Comparison of ENCODE assay signal across 25 cellular contexts in genomic region chr11:11366793-11367192, GRCh38. TPM values are rescaled to one million over a fixed set of nuclear protein-coding genes. Genes with fewer than 3 reads are reported as not detected.
DNase-seq lines count a peak whose midpoint lies in the region; ATAC-seq, FAIRE-seq and TF ChIP-seq lines count a peak whose summit lies in the region.
"Had no signal": no experiment of that assay in that cellular context is flagged by ENCODE, and none has a peak within 500 bp of the region (broad histone marks: within the 10 kb centered on the region; RNA-seq: fewer than 3 reads in every experiment).

No MANE protein-coding gene starts in this region.

- no TSS peak for BruUV-seq in GM12878 (replicated peaks; lab: Mats Ljungman, UMichigan)

- no peak for FAIRE-seq in GM12878 (lab: Jason Lieb, UNC)
- FAIRE-seq: GM12891, keratinocyte, TTC549 had no signal

- SMC1A ChIA-PET in GM12878 (lab: Charles Lee; ENCODE audit: uncharacterized antibody, unreplicated experiment) = interaction anchor here (1.7 kb wide), 1 partner anchor 21 kb away, joined by 3 read pairs; no protein-coding TSS in a partner anchor

- POLR2A ChIA-PET in GM12878 (lab: Charles Lee) = no interaction called here

- RAD21 ChIA-PET in GM12878 (lab: Charles Lee; ENCODE audit: unreplicated experiment) = no interaction called here

- no peak overlapping the region for H3K9ac ChIP-seq in GM12878 (ENCODE audit: control insufficient read depth, insufficient read depth, low read length)

- no peak for ATAC-seq in GM12878
- ATAC-seq: activated T-cell treated with anti-CD3 and anti-CD28 coated beads, Interleukin-2, amount 50 U/mL, for 72 hours; CD8-positive, alpha-beta T cell; heart left ventricle; right cardiac atrium had no signal

- H3K4me1 ChIP-seq in GM12878 (ENCODE audit: control insufficient read depth, insufficient read depth, low read length) = no peaks in the 10 kb centered on the region
- H3K4me1 ChIP-seq: left ventricle myocardium inferior had no signal

- TF ChIP-seq EP300 in GM12878 (IDR thresholded peaks at IDR 0.05; ENCODE audit: borderline replicate concordance in 1 of 2, control insufficient read depth in 1 of 2, low read depth in 2 of 2, low read length in 2 of 2) = no peak

- intact Hi-C loops in GM12878 (cut with micrococcal nuclease; ENCODE audit: unreplicated experiment) = no loop called here

- in situ Hi-C loops in GM12878 (cut with MboI) = no loop called here

- H3K9me3 ChIP-seq in GM12878 (replicated peaks; ENCODE audit: control insufficient read depth, insufficient read depth, low read length) (peaks cover 3% of the 10 kb centered on the region; the same call in 2 of the 3 replicates), MG63 (peaks cover 9% of the 10 kb centered on the region)
- H3K9me3 ChIP-seq: neutrophil had no signal

- H3K4me3 ChIP-seq in GM12878 = no peak overlapping the region
- H3K4me3 ChIP-seq in fibroblast of pulmonary artery (replicated peaks; ENCODE audit: low read depth, low read length) = no peak overlapping the region
- H3K4me3 ChIP-seq in MG63 = no peak overlapping the region
- H3K4me3 ChIP-seq: heart left ventricle, left ventricle myocardium inferior had no signal

- 44% methylated on average over 1 of the region's 1 CpG for WGBS in GM12878 (ENCODE audit: insufficient coverage, insufficient replicate concordance, low lambda C conversion rate, missing lambda C conversion rate)

- no peak overlapping the region for H3K27ac ChIP-seq in GM12878 (ENCODE audit: control insufficient read depth, insufficient read depth)
- H3K27ac ChIP-seq: heart left ventricle, left ventricle myocardium inferior, neutrophil, RWPE1 had no signal

- no peak for TF ChIP-seq RAD21 in GM12878 (IDR thresholded peaks at IDR 0.05; ENCODE audit: insufficient read depth, low read depth, low read length)

- CTCF ChIA-PET in GM12878 (lab: Yijun Ruan, JAX) = no interaction called here

- no peak for TF ChIP-seq POLR2A in GM12878 (IDR thresholded peaks at IDR 0.05; ENCODE audit: low read depth, low read length)

- no peaks in the 10 kb centered on the region for H3K79me2 ChIP-seq in GM12878 (ENCODE audit: control insufficient read depth, insufficient read depth, low read length)

- no peaks in the 10 kb centered on the region for H4K20me1 ChIP-seq in GM12878 (ENCODE audit: control insufficient read depth, insufficient read depth)

- H3K4me2 ChIP-seq in GM12878 (ENCODE audit: control insufficient read depth, insufficient read depth) = no peak overlapping the region

- peaks cover 2 to 3% of the 10 kb centered on the region in 2 experiments; a peak in 2 of 4 replicates for H3K36me3 ChIP-seq in GM12878 (ENCODE audit: control insufficient read depth in 2 of 2, insufficient read depth in 2 of 2, low read length in 1 of 2)
- no peaks in the 10 kb centered on the region for H3K36me3 ChIP-seq in MG63
- H3K36me3 ChIP-seq: neutrophil had no signal

- no peaks in the 10 kb centered on the region for H3K27me3 ChIP-seq in GM12878 (replicated peaks in 1 of 2; ENCODE audit: control insufficient read depth in 2 of 2, insufficient read depth in 2 of 2, low read length in 1 of 2)
- H3K27me3 ChIP-seq in MG63 = no peaks in the 10 kb centered on the region
- H3K27me3 ChIP-seq: heart left ventricle had no signal

- TF ChIP-seq CTCF in GM12878 (IDR thresholded peaks at IDR 0.05 in 2 of 3, conservative IDR thresholded peaks at IDR 0.05 in 1 of 3; ENCODE audit: control insufficient read depth in 2 of 3, extremely low read depth in 1 of 3, insufficient read depth in 1 of 3, low read depth in 3 of 3, low read length in 3 of 3) (no peak), fibroblast of pulmonary artery (IDR thresholded peaks at IDR 0.05; ENCODE audit: low read length, missing control alignments) (no peak)

- no peak overlapping the region for H2AFZ ChIP-seq in GM12878 (ENCODE audit: control insufficient read depth, low read depth, low read length)

- peak; percentile 20 for DNase-seq in EH (ENCODE audit: low read depth)
- peak; percentile 10 for DNase-seq in HT-29 (ENCODE audit: low spot score)
- DNase-seq in GM12878 (ENCODE audit: low read depth, low spot score) = no peak
- peak; percentile 25 for DNase-seq in fibroblast of pulmonary artery (ENCODE audit: low read depth)
- no peak for DNase-seq in NCI-H510A (lab: John Stamatoyannopoulos, UW)
- no peak for DNase-seq in MG63
- no peak for DNase-seq in NCI-H526 (lab: John Stamatoyannopoulos, UW)
- DNase-seq: activated CD4-positive, alpha-beta T cell treated with anti-CD3 and anti-CD28 coated beads, Interleukin-2, amount 50 U/mL, for 48 hours; activated T-cell treated with anti-CD3 and anti-CD28 coated beads, Interleukin-2, amount 50 U/mL, for 72 hours; CD8-positive, alpha-beta T cell; HCEC 1CT; heart left ventricle; left ventricle myocardium inferior; naive B cell; NCI-H1092; NCI-H1694; NCI-H446; right cardiac atrium; stimulated activated CD4-positive, alpha-beta T cell treated with anti-CD3 and anti-CD28 coated beads, Interleukin-1b, Interleukin-23, amount 100 ng/mL, for 48 hours; stimulated activated naive CD4-positive, alpha-beta T cell treated with Interleukin-2 at 50 U/mL for 16 hours had no signal

TF ChIP-seq in GM12878, 131 proteins besides CTCF, POLR2A, EP300 and RAD21 (continues in another document):
- TF ChIP-seq KDM1A (IDR thresholded peaks at IDR 0.05; ENCODE audit: borderline replicate concordance) (no peak), SRF (IDR thresholded peaks at IDR 0.05; ENCODE audit: low read depth in 2 of 2, low read length in 2 of 2) (no peak)
- TF ChIP-seq, protein P1, sequence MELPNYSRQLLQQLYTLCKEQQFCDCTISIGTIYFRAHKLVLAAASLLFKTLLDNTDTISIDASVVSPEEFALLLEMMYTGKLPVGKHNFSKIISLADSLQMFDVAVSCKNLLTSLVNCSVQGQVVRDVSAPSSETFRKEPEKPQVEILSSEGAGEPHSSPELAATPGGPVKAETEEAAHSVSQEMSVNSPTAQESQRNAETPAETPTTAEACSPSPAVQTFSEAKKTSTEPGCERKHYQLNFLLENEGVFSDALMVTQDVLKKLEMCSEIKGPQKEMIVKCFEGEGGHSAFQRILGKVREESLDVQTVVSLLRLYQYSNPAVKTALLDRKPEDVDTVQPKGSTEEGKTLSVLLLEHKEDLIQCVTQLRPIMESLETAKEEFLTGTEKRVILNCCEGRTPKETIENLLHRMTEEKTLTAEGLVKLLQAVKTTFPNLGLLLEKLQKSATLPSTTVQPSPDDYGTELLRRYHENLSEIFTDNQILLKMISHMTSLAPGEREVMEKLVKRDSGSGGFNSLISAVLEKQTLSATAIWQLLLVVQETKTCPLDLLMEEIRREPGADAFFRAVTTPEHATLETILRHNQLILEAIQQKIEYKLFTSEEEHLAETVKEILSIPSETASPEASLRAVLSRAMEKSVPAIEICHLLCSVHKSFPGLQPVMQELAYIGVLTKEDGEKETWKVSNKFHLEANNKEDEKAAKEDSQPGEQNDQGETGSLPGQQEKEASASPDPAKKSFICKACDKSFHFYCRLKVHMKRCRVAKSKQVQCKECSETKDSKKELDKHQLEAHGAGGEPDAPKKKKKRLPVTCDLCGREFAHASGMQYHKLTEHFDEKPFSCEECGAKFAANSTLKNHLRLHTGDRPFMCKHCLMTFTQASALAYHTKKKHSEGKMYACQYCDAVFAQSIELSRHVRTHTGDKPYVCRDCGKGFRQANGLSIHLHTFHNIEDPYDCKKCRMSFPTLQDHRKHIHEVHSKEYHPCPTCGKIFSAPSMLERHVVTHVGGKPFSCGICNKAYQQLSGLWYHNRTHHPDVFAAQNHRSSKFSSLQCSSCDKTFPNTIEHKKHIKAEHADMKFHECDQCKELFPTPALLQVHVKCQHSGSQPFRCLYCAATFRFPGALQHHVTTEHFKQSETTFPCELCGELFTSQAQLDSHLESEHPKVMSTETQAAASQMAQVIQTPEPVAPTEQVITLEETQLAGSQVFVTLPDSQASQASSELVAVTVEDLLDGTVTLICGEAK (IDR thresholded peaks at IDR 0.05; ENCODE audit: borderline replicate concordance) = no peak

RNA-seq across cellular contexts. Expression of gene CSNK2A3, which starts 13.7 kb away (rescaled TPM):
- total RNA-seq in HT-29 (2014; rRNA removed; shearing (Covaris generic)) = 0.51 and 1.5 TPM in 2 replicates
- 15.5 and 16.5 TPM in 2 replicates for total RNA-seq in GM12878 (2013; cell fraction: nucleolus; rRNA removed)
- total RNA-seq in GM12878 (2014; rRNA removed) (0.90 and 1.3 TPM in 2 replicates), GM12878 (2014; rRNA removed; fragmentation: Illumina TruSeq; extraction: Trizol) (2.1 and 2.5 TPM in 2 replicates), GM12878 (2021) (0.29 and 0.95 TPM in 2 replicates)
- polyA plus RNA-seq in GM12878 (2011; ENCODE audit: low read depth) = 4.8 TPM
- polyA plus RNA-seq in GM12878 (2011; rRNA removed) (3.2 and 4.7 TPM in 2 replicates), GM12878 (2014; fragmentation: Illumina TruSeq; extraction: Trizol) (6.2 and 8.9 TPM in 2 replicates), GM12878 (2014; fragmentation: Nextera tagmentation; extraction: Ambion mirVana) (1 to 10 TPM; 1.1 to 1.7 TPM), GM12878 (2014; rRNA removed) (0.68 and 0.71 TPM in 2 replicates), GM12878 (2016; fragmentation: Nextera tagmentation; extraction: Ambion mirVana) (1 to 10 TPM in 1 of 2 experiments, under 1 TPM in 1; 0.99 to 2.0 TPM)
- 0.52 and 0.57 TPM in 2 replicates for polyA plus RNA-seq in GM12878 (2011; cell fraction: cytosol; rRNA removed)
- 1.4 and 1.9 TPM in 2 replicates for polyA plus RNA-seq in GM12878 (2011; cell fraction: nucleus; rRNA removed)
- polyA plus RNA-seq in GM12878 (2012) = 2.7 and 4.5 TPM in 2 replicates
- 4.1 and 7.9 TPM in 2 replicates for polyA minus RNA-seq in GM12878 (2011; rRNA and poly(A)+ RNA removed)
- polyA minus RNA-seq in GM12878 (2011; cell fraction: cytosol; rRNA and poly(A)+ RNA removed) = 2.3 TPM in 1 of 2 replicates, not detected in the other
- 5.6 and 9.6 TPM in 2 replicates for polyA minus RNA-seq in GM12878 (2011; cell fraction: nucleus; rRNA and poly(A)+ RNA removed)
- 5.0 and 6.3 TPM in 2 replicates for total RNA-seq in MG63 (2014; rRNA removed; shearing (Covaris generic); ENCODE audit: low replicate concordance)

Comparison
In these comparisons a context has a peak if more than half of its experiments do, and no peak if none do; other contexts are left out.
1. DNase-seq: peak in EH (single experiment), HT-29 (single experiment) and fibroblast of pulmonary artery (single experiment); none in GM12878 (single experiment), NCI-H510A (single experiment), MG63 (single experiment) and NCI-H526 (0 of 2).